ENCODE assay signal across 31 cellular contexts in the genomic region with DNA sequence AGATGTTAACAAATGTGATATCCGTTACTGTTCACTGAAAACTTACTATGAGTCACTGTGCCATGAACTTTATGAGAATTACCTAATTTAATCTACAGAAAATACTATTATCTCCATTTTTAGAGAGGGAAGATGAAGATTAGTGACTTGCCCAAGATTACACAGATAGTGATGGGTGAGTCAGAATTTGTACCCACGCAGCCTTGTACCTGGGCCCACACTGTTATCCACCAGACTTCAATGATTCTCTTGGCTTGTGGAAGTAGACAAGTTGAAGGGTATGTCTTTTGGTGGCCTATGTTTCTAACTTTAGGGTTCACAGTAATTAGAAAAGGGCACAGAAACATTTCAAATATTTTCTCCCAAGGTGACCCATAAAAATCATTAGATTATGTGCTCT.
"Had no signal": no experiment of that assay in that cellular context is flagged by ENCODE, and none has a peak within 500 bp of the region (broad histone marks: within the 10 kb centered on the region; RNA-seq: fewer than 3 reads in every experiment).

No MANE protein-coding gene starts in this region.

- ATAC-seq: K562, Panc1, Right ventricle myocardium inferior, SK-N-SH treated with all-trans-retinoic acid at 6 μM for 48 hours had no signal

- DNase-seq: Karpas-422, MM.1S, NCI-H1048, NCI-H1092 treated with DMSO at 0.1 percent for 48 hours, NCI-H1105 treated with DMSO at 0.1 percent for 48 hours, NCI-H1417, NCI-H1436, NCI-H146, NCI-H1694, NCI-H187, NCI-H1930, NCI-H2029 treated with DMSO at 0.1 percent for 48 hours, NCI-H2081 treated with DMSO at 0.1 percent for 48 hours, NCI-H2107, NCI-H2171, NCI-H226, NCI-H446 treated with DMSO at 0.1 percent for 48 hours, NCI-H510A, NCI-H524, NCI-H526, NCI-H69, NCI-H748 treated with DMSO at 0.1 percent for 48 hours, NCI-H82, PC-9, SHP77, SIG-M5, SJCRH30 had no signal
